Comparison of ENCODE assay signal across 20 cellular contexts in genomic region chr15:91216000-91216399, GRCh38.
"Had no signal": no experiment of that assay in that cellular context is flagged by ENCODE, and none has a peak within 500 bp of the region (broad histone marks: within the 10 kb centered on the region; RNA-seq: fewer than 3 reads in every experiment).

No MANE protein-coding gene starts in this region.

- ATAC-seq: K562 had no signal

- H3K27me3 ChIP-seq: SJSA1 had no signal

- H3K36me3 ChIP-seq: SJSA1 had no signal

- H3K4me3 Mint-ChIP-seq: IgD-negative memory B cell had no signal

- DNase-seq: Kasumi-1, MM.1S, NCI-H1092 treated with DMSO at 0.1 percent for 48 hours, NCI-H1436, NCI-H187, NCI-H2029, NCI-H2081 treated with DMSO at 0.1 percent for 48 hours, NCI-H2171, NCI-H226, NCI-H446 treated with DMSO at 0.1 percent for 48 hours, NCI-H510A treated with DMSO at 0.1 percent for 48 hours, Right ventricle myocardium superior, RPMI8226, SIG-M5 had no signal

- H3K27ac ChIP-seq: HL-60, KMS-11, SJSA1, SK-N-MC had no signal

- H3K27ac Mint-ChIP-seq: IgD-negative memory B cell had no signal

- H3K9me3 ChIP-seq: SJSA1 had no signal

- H3K4me1 ChIP-seq: SJSA1 had no signal

- H3K4me3 ChIP-seq: K562, SJSA1, SK-N-MC had no signal

- H3K4me1 Mint-ChIP-seq: IgD-negative memory B cell had no signal
